18 cellular contexts compared by ENCODE assay signal in the genomic region with DNA sequence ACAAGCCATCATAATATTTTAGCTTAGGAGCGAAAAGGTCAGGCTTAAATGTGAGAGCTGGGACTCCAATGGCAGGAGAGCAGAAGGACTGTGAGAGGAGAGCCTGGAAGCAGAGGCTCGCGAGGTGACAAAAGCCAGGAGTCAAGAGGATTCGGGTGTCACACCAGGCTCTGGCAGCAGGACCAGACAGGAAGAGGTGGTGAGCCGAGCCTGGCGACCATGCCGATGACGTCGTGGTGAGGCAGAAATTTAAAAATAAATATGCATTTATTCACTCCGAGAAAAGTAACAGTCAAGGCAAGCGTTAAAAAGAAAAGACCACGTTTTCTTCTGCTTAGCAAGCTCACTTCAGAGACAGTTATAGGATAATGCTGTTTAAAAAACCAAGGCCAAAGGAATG. TPM values are rescaled to one million over a fixed set of nuclear protein-coding genes. Genes with fewer than 3 reads are reported as not detected.
DNase-seq lines count a peak whose midpoint lies in the region; ATAC-seq and TF ChIP-seq lines count a peak whose summit lies in the region.
"Had no signal": no experiment of that assay in that cellular context is flagged by ENCODE, and none has a peak within 500 bp of the region (broad histone marks: within the 10 kb centered on the region; RNA-seq: fewer than 3 reads in every experiment).

No MANE protein-coding gene starts in this region.

- peak overlapping the region; percentile 73 for H3K27ac Mint-ChIP-seq in neural crest cell (ENCODE audit: unreplicated experiment)
- no peak overlapping the region for H3K27ac Mint-ChIP-seq in activated T-helper 17 cell treated with anti-CD3 and anti-CD28 coated beads, Interleukin-2, amount 50 U/mL, for 72 hours
- H3K27ac Mint-ChIP-seq: B cell, HFFc6 had no signal

- ATAC-seq in activated T-helper 17 cell treated with anti-CD3 and anti-CD28 coated beads, Interleukin-2, amount 50 U/mL, for 72 hours (replicated peaks), result no peak
- ATAC-seq: CD8-positive, alpha-beta T cell; HCT116 had no signal

- TF ChIP-seq CTCF in fibroblast of mammary gland (conservative IDR thresholded peaks at IDR 0.05; ENCODE audit: control insufficient read depth, insufficient read depth, low read depth, low read length) (no peak), neural crest cell (conservative IDR thresholded peaks at IDR 0.05) (no peak), GM13977 (IDR thresholded peaks at IDR 0.05; ENCODE audit: extremely low read depth, insufficient read depth, missing control alignments) (no peak)

- peak; percentile 35 for DNase-seq in ELR (ENCODE audit: low read depth)
- peak; percentile 48 for DNase-seq in SK-N-DZ (ENCODE audit: low spot score)
- DNase-seq in fibroblast of mammary gland (ENCODE audit: low read depth), result peak; percentile 8
- no peak for DNase-seq in neural crest cell (ENCODE audit: low read depth, low spot score)
- no peak for DNase-seq in amniotic stem cell (lab: John Stamatoyannopoulos, UW)
- no peak for DNase-seq in GM13977 (ENCODE audit: low spot score)
- DNase-seq in erythroblast (lab: John Stamatoyannopoulos, UW), result no peak
- DNase-seq: Calu3; CD8-positive, alpha-beta T cell; DMS79 treated with DMSO at 0.1 percent for 48 hours; GDM1; GOT3; H7; HFFc6 had no signal

- H3K4me1 Mint-ChIP-seq in neural crest cell, result no peaks in the 10 kb centered on the region
- H3K4me1 Mint-ChIP-seq in activated T-helper 17 cell treated with anti-CD3 and anti-CD28 coated beads, Interleukin-2, amount 50 U/mL, for 72 hours, result no peaks in the 10 kb centered on the region

- H3K4me3 Mint-ChIP-seq in neural crest cell, result no peak overlapping the region
- no peak overlapping the region for H3K4me3 Mint-ChIP-seq in activated T-helper 17 cell treated with anti-CD3 and anti-CD28 coated beads, Interleukin-2, amount 50 U/mL, for 72 hours
- H3K4me3 Mint-ChIP-seq: B cell; CD8-positive, alpha-beta T cell; HFFc6 had no signal

- peaks cover 14% of the 10 kb centered on the region for H3K9me3 Mint-ChIP-seq in neural crest cell
- peaks cover 4% of the 10 kb centered on the region for H3K9me3 Mint-ChIP-seq in activated T-helper 17 cell treated with anti-CD3 and anti-CD28 coated beads, Interleukin-2, amount 50 U/mL, for 72 hours

- no peak for TF ChIP-seq POLR2A in erythroblast (IDR thresholded peaks at IDR 0.05; ENCODE audit: low read length)

- H3K36me3 Mint-ChIP-seq in neural crest cell (ENCODE audit: low read depth), result peaks cover 16% of the 10 kb centered on the region
- H3K36me3 Mint-ChIP-seq in activated T-helper 17 cell treated with anti-CD3 and anti-CD28 coated beads, Interleukin-2, amount 50 U/mL, for 72 hours (ENCODE audit: low read depth), result no peaks in the 10 kb centered on the region
- H3K36me3 Mint-ChIP-seq: CD8-positive, alpha-beta T cell had no signal

- H3K27me3 Mint-ChIP-seq in neural crest cell (ENCODE audit: low read depth), result no peaks in the 10 kb centered on the region
- peaks cover 9% of the 10 kb centered on the region for H3K27me3 Mint-ChIP-seq in activated T-helper 17 cell treated with anti-CD3 and anti-CD28 coated beads, Interleukin-2, amount 50 U/mL, for 72 hours

- H3K4me3 ChIP-seq in fibroblast of mammary gland (ENCODE audit: control insufficient read depth, low read depth, low read length), result no peak overlapping the region
- H3K4me3 ChIP-seq: BLaER1 treated with 17β-estradiol and CSF1 and Interleukin-3, amounts not matched to agents 10 nM and 100 nM had no signal

- in situ Hi-C loops in GM13977 (cut with MboI; ENCODE audit: low pct_unique_long_range_greater_than_20kb, low sequenced_read_pairs, unreplicated experiment), result no loop called here

RNA-seq across cellular contexts. Expression of a gene that starts 31.3 kb away (rescaled TPM):
- polyA plus RNA-seq in SK-N-DZ (2014; cell fraction: cytosol; rRNA removed), result 2.7 and 2.8 TPM in 2 replicates
- polyA plus RNA-seq in SK-N-DZ (2014; cell fraction: nucleus; rRNA removed), result 7.2 and 28.1 TPM in 2 replicates
- 18.4 and 20.4 TPM in 2 replicates for total RNA-seq in neural crest cell
- 10 to 100 TPM; 19.3 to 20.1 TPM for total RNA-seq in activated T-helper 17 cell treated with anti-CD3 and anti-CD28 coated beads, Interleukin-2, amount 50 U/mL, for 72 hours

Comparison
In these comparisons a context has a peak if more than half of its experiments do, and no peak if none do; other contexts are left out.
1. DNase-seq: peak in ELR (single experiment), SK-N-DZ (single experiment) and fibroblast of mammary gland (single experiment); none in neural crest cell (single experiment), amniotic stem cell (single experiment), GM13977 (single experiment) and erythroblast (0 of 2).